Comparison of ENCODE assay signal across 19 cellular contexts in the genomic region with DNA sequence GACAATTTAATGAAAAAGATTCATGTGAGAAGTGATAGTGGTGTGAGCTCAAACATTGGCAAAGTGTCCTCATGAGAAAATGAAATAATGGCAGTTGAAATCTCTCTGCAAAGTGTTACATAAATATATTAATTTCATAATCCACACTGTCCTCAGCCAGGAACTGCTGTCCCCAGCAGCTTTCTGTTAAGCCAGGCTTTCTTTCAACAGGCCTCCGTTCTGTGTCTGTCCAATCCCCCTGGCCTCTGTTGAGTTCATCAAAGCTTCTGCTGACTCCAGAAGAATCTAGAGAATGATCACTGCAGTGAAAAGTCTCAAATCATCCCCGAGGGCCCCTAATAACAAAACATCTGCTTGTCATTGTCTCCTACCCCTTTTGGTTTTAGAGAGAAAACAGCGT. TPM values are rescaled to one million over a fixed set of nuclear protein-coding genes. Genes with fewer than 3 reads are reported as not detected.
DNase-seq lines count a peak whose midpoint lies in the region; ATAC-seq and TF ChIP-seq lines count a peak whose summit lies in the region.
"Had no signal": no experiment of that assay in that cellular context is flagged by ENCODE, and none has a peak within 500 bp of the region (broad histone marks: within the 10 kb centered on the region; RNA-seq: fewer than 3 reads in every experiment).

No MANE protein-coding gene starts in this region.

- ATAC-seq in right cardiac atrium = peak; percentile 44 to 57
- ATAC-seq in aorta (ENCODE audit: low FRiP score) = peak; percentile 60

- H2BK15ac ChIP-seq in mesendoderm (replicated peaks; ENCODE audit: low read depth) = no peak overlapping the region

- no peak overlapping the region for H3K9ac ChIP-seq in mesendoderm (ENCODE audit: low read length)
- H3K9ac ChIP-seq: BLaER1 treated with 17β-estradiol and CSF1 and Interleukin-3, amounts not matched to agents 10 nM and 100 nM; KMS-11 had no signal

- no peaks in the 10 kb centered on the region for H3K36me3 ChIP-seq in hepatocyte (replicated peaks; ENCODE audit: insufficient read depth, low read depth)
- no peaks in the 10 kb centered on the region for H3K36me3 ChIP-seq in osteoblast (ENCODE audit: insufficient read depth, low read length)
- H3K36me3 ChIP-seq in aorta (ENCODE audit: control insufficient read depth in 1 of 2, insufficient read depth in 2 of 2, low read length in 1 of 2) = no peaks in the 10 kb centered on the region
- no peaks in the 10 kb centered on the region for H3K36me3 ChIP-seq in mesendoderm (ENCODE audit: control insufficient read depth, insufficient read depth, low read length)
- H3K36me3 ChIP-seq: BLaER1 treated with 17β-estradiol and CSF1 and Interleukin-3, amounts not matched to agents 10 nM and 100 nM; SJCRH30 had no signal

- intact Hi-C loops in right cardiac atrium (cut with DNase I) (no loop called here), cardiac septum (cut with DNase I) (no loop called here), aorta (cut with DNase I) (no loop called here)

- H4K8ac ChIP-seq in mesendoderm (ENCODE audit: low read depth, low read length) = no peak overlapping the region

- H3K18ac ChIP-seq in mesendoderm (ENCODE audit: low read length) = no peak overlapping the region

- H3K79me1 ChIP-seq in mesendoderm (ENCODE audit: low read length) = no peaks in the 10 kb centered on the region

- H2BK120ac ChIP-seq in mesendoderm (ENCODE audit: low read depth, low read length) = no peak overlapping the region

- TF ChIP-seq CTCF in hepatocyte (IDR thresholded peaks at IDR 0.05; ENCODE audit: poor library complexity) (no peak), osteoblast (IDR thresholded peaks at IDR 0.05; ENCODE audit: extremely low read depth, low read depth, low read length) (no peak)

- WGBS in right cardiac atrium = 46% methylated on average over 3 of the region's 3 CpGs
- 39% methylated on average over 3 of the region's 3 CpGs for WGBS in hepatocyte (ENCODE audit: low lambda C conversion rate, missing lambda C conversion rate)
- 28 to 38% methylated on average over 3 of the region's 3 CpGs for WGBS in aorta, 2 donors
- no CpG with 5 or more reads among the region's 3 CpGs for WGBS in mesendoderm (ENCODE audit: extremely low coverage, insufficient coverage, low lambda C conversion rate)

- H2AFZ ChIP-seq in hepatocyte = no peak overlapping the region
- H2AFZ ChIP-seq in osteoblast (ENCODE audit: low read length) = peak overlapping the region; percentile 22
- H2AFZ ChIP-seq: PC-9 had no signal

- H3K27me3 ChIP-seq in right cardiac atrium (ENCODE audit: control insufficient read depth, insufficient read depth) (no peaks in the 10 kb centered on the region), hepatocyte (no peaks in the 10 kb centered on the region), osteoblast (ENCODE audit: insufficient read depth, low read length) (peaks cover 3% of the 10 kb centered on the region), aorta (ENCODE audit: control insufficient read depth in 1 of 2, insufficient read depth in 2 of 2, low read length in 1 of 2) (no peaks in the 10 kb centered on the region), mesendoderm (ENCODE audit: insufficient read depth, low read length, poor library complexity) (no peaks in the 10 kb centered on the region)
- H3K27me3 ChIP-seq: BLaER1 treated with 17β-estradiol and CSF1 and Interleukin-3, amounts not matched to agents 10 nM and 100 nM; SJCRH30 had no signal

- H3K9me2 ChIP-seq in hepatocyte (replicated peaks; ENCODE audit: insufficient read depth) = no peaks in the 10 kb centered on the region

- DNase-seq in right cardiac atrium (no peak), cardiac septum (ENCODE audit: low spot score) (no peak), hepatocyte (ENCODE audit: low spot score) (no peak), osteoblast (ENCODE audit: insufficient read length, low spot score, missing footprints) (no peak), aorta (no peak), NCI-H1930 (lab: John Stamatoyannopoulos, UW) (no peak), mesendoderm (no peak), DMS153 (lab: John Stamatoyannopoulos, UW) (no peak)
- DNase-seq: DND-41, H7, HFFc6, NCI-H187, NCI-H2227 treated with DMSO at 0.1 percent for 48 hours, NCI-H524, PC-9 had no signal

- H3K4ac ChIP-seq in mesendoderm (ENCODE audit: low read depth, low read length) = no peak overlapping the region

- H3K9me3 ChIP-seq in right cardiac atrium (ENCODE audit: control insufficient read depth, low read length) (no peaks in the 10 kb centered on the region), hepatocyte (ENCODE audit: low read depth) (no peaks in the 10 kb centered on the region), osteoblast (ENCODE audit: low read depth, low read length) (peaks cover 2% of the 10 kb centered on the region), aorta (ENCODE audit: control insufficient read depth, low read length) (no peaks in the 10 kb centered on the region)
- H3K9me3 ChIP-seq: SJCRH30 had no signal

- H3K4me2 ChIP-seq in hepatocyte (no peak overlapping the region), osteoblast (ENCODE audit: insufficient read depth, low read length) (no peak overlapping the region), mesendoderm (ENCODE audit: low read length) (no peak overlapping the region)
- H3K4me2 ChIP-seq: BLaER1 treated with 17β-estradiol and CSF1 and Interleukin-3, amounts not matched to agents 10 nM and 100 nM; KMS-11; PC-9 had no signal

- no peak overlapping the region for H2AK5ac ChIP-seq in mesendoderm (ENCODE audit: low read length)

- no peak overlapping the region for H3K56ac ChIP-seq in mesendoderm (ENCODE audit: low read length)

- H2BK5ac ChIP-seq in mesendoderm (ENCODE audit: low read length) = no peak overlapping the region

- H3K27ac ChIP-seq in right cardiac atrium (ENCODE audit: low read length) = no peak overlapping the region
- peak overlapping the region; percentile 66 for H3K27ac ChIP-seq in hepatocyte
- no peak overlapping the region for H3K27ac ChIP-seq in osteoblast (ENCODE audit: low read depth, low read length)
- no peak overlapping the region for H3K27ac ChIP-seq in aorta (ENCODE audit: low read depth in 1 of 2, low read length in 2 of 2)
- H3K27ac ChIP-seq in mesendoderm (ENCODE audit: low read depth, low read length) = no peak overlapping the region
- H3K27ac ChIP-seq: BLaER1 treated with 17β-estradiol and CSF1 and Interleukin-3, amounts not matched to agents 10 nM and 100 nM; KMS-11; PC-9; RWPE1; SJCRH30 had no signal

- H3K4me1 ChIP-seq in right cardiac atrium (ENCODE audit: control insufficient read depth, insufficient read depth, low read length) (no peaks in the 10 kb centered on the region), hepatocyte (ENCODE audit: insufficient read depth) (no peaks in the 10 kb centered on the region), osteoblast (ENCODE audit: insufficient read depth, low read length) (peaks cover 5% of the 10 kb centered on the region), aorta (ENCODE audit: control insufficient read depth in 1 of 2, insufficient read depth in 2 of 2, low read length in 2 of 2) (no peaks in the 10 kb centered on the region), mesendoderm (ENCODE audit: control insufficient read depth, low read depth, low read length) (no peaks in the 10 kb centered on the region)

- no peak overlapping the region for H4K5ac ChIP-seq in mesendoderm (ENCODE audit: low read length)

- no peak overlapping the region for H3K23ac ChIP-seq in mesendoderm (ENCODE audit: low read length)

- H3K79me2 ChIP-seq in hepatocyte (no peaks in the 10 kb centered on the region), osteoblast (ENCODE audit: insufficient read depth, low read length) (no peaks in the 10 kb centered on the region), mesendoderm (ENCODE audit: control insufficient read depth, insufficient read depth, low read length) (no peaks in the 10 kb centered on the region)

- H4K20me1 ChIP-seq in hepatocyte (ENCODE audit: insufficient read depth, poor library complexity, severe bottlenecking) (no peaks in the 10 kb centered on the region), osteoblast (ENCODE audit: insufficient read depth, low read length) (no peaks in the 10 kb centered on the region)
- H4K20me1 ChIP-seq: BLaER1 treated with 17β-estradiol and CSF1 and Interleukin-3, amounts not matched to agents 10 nM and 100 nM had no signal

- H3K4me3 ChIP-seq in right cardiac atrium (ENCODE audit: low read length) (no peak overlapping the region), hepatocyte (no peak overlapping the region), osteoblast (ENCODE audit: insufficient read depth, low read length) (no peak overlapping the region), aorta (ENCODE audit: low read length in 2 of 2) (no peak overlapping the region), mesendoderm (ENCODE audit: low read length) (no peak overlapping the region)
- H3K4me3 ChIP-seq: BLaER1 treated with 17β-estradiol and CSF1 and Interleukin-3, amounts not matched to agents 10 nM and 100 nM; PC-9; SJCRH30 had no signal

RNA-seq across cellular contexts. Expression of gene ASCC2, which starts 10.0 kb away (rescaled TPM):
- 10 to 100 TPM; 31.2 to 41.4 (median 40.2) TPM for total RNA-seq in right cardiac atrium
- 29.2 TPM for polyA plus RNA-seq in right cardiac atrium
- 31.9 TPM for total RNA-seq in cardiac septum
- 25.9 and 26.2 TPM in 2 replicates for total RNA-seq in hepatocyte
- polyA plus RNA-seq in hepatocyte = 54.2 and 54.8 TPM in 2 replicates
- total RNA-seq in osteoblast = 21.0 and 28.3 TPM in 2 replicates
- total RNA-seq in aorta = 10 to 100 TPM; 36.9 to 58.0 TPM
- polyA plus RNA-seq in aorta = 10 to 100 TPM; 21.2 to 42.3 TPM
- polyA plus RNA-seq in mesendoderm (2013, experiment 1 of 2) = 40.2 TPM
- 41.6 TPM for polyA plus RNA-seq in mesendoderm (2013, experiment 2 of 2)

RNA-seq across cellular contexts. Expression of gene MTMR3, which starts 34.9 kb away (rescaled TPM):
- 10 to 100 TPM; 30.3 to 38.0 (median 33.6) TPM for total RNA-seq in right cardiac atrium
- polyA plus RNA-seq in right cardiac atrium = 9.5 TPM
- 45.9 TPM for total RNA-seq in cardiac septum
- total RNA-seq in hepatocyte = 33.4 and 42.7 TPM in 2 replicates
- 16.2 and 18.8 TPM in 2 replicates for polyA plus RNA-seq in hepatocyte
- 36.5 and 36.9 TPM in 2 replicates for total RNA-seq in osteoblast
- total RNA-seq in aorta = 10 to 100 TPM; 52.7 to 65.3 TPM
- 10 to 100 TPM in 1 of 2 donors, 1 to 10 TPM in 1; 5.3 to 21.6 TPM for polyA plus RNA-seq in aorta
- polyA plus RNA-seq in mesendoderm (2013, experiment 1 of 2) = 6.5 TPM
- 6.0 TPM for polyA plus RNA-seq in mesendoderm (2013, experiment 2 of 2)
